ENCODE assay signal across 17 cellular contexts in genomic region chr3:48945856-48946549, GRCh38. TPM values are rescaled to one million over a fixed set of nuclear protein-coding genes. Genes with fewer than 3 reads are reported as not detected.
DNase-seq lines count a peak whose midpoint lies in the region; ATAC-seq and TF ChIP-seq lines count a peak whose summit lies in the region.
"Had no signal": no experiment of that assay in that cellular context is flagged by ENCODE, and none has a peak within 500 bp of the region (broad histone marks: within the 10 kb centered on the region; RNA-seq: fewer than 3 reads in every experiment).

No MANE protein-coding gene starts in this region.

- H3K36me3 Mint-ChIP-seq in immature natural killer cell: no peaks in the 10 kb centered on the region

- BruUV-seq in OCI-LY7 (replicated peaks; lab: Mats Ljungman, UMichigan): TSS peak; percentile 33

- H4K20me1 ChIP-seq in OCI-LY7 (ENCODE audit: insufficient read depth, low read length): 0 out of 2 replicates have a peak, but pooled peaks cover 7% of the 10 kb centered on the region

- DNase-seq in left ventricle myocardium inferior (no peak), Right ventricle myocardium inferior (ENCODE audit: missing footprints) (no peak), OCI-LY7 (ENCODE audit: low spot score) (no peak), immature natural killer cell (no peak), substantia nigra (lab: John Stamatoyannopoulos, UW) (no peak), iPS-NIHi7 (ENCODE audit: extremely low spot score) (no peak), NCI-H1436 treated with DMSO at 0.1 percent for 48 hours (lab: John Stamatoyannopoulos, UW) (no peak), 8988T (no peak)
- DNase-seq: adrenal gland; cerebellar nuclear complex; lower lobe of right lung; naive thymus-derived CD4-positive, alpha-beta T cell; NCI-H1694; NCI-H524; PC-3 had no signal

- H3K27me3 Mint-ChIP-seq in immature natural killer cell (ENCODE audit: low read depth in 3 of 3): peaks cover 0 to 1% (median 0%) of the 10 kb centered on the region in 3 donors
- H3K27me3 Mint-ChIP-seq: naive thymus-derived CD4-positive, alpha-beta T cell had no signal

- H3K79me2 ChIP-seq in OCI-LY7 (ENCODE audit: insufficient read depth, low read depth, low read length): peaks cover 39% of the 10 kb centered on the region; the same call in 1 of the 2 replicates

- no peaks in the 10 kb centered on the region; the same call in 1 of the 2 replicates for H3K9me2 ChIP-seq in OCI-LY7 (ENCODE audit: insufficient read depth, low read length)

- H3K9me3 ChIP-seq in left ventricle myocardium inferior (replicated peaks): no peaks in the 10 kb centered on the region
- no peaks in the 10 kb centered on the region for H3K9me3 ChIP-seq in OCI-LY7 (ENCODE audit: low read length)
- H3K9me3 ChIP-seq: adrenal gland, lower lobe of right lung, suprapubic skin had no signal

- CTCF ChIA-PET in OCI-LY7 (lab: Charles Lee; ENCODE audit: unreplicated experiment): interaction anchor here (0.6 kb wide), 1 partner anchor 229 kb away, joined by 3 read pairs; the partner anchor contains the start of gene IP6K2

- POLR2A ChIA-PET in OCI-LY7 (lab: Charles Lee): no interaction called here

- no peak overlapping the region for H2AFZ ChIP-seq in OCI-LY7 (ENCODE audit: low read length)

- H3K27ac Mint-ChIP-seq in immature natural killer cell: peak overlapping the region; percentile 28 to 80 (median 66)

- TF ChIP-seq CTCF in left ventricle myocardium inferior (IDR thresholded peaks at IDR 0.05; ENCODE audit: borderline replicate concordance) (no peak), OCI-LY7 (conservative IDR thresholded peaks at IDR 0.05; ENCODE audit: low read length) (no peak)

- H3K4me1 Mint-ChIP-seq in immature natural killer cell: peaks cover 19 to 53% of the 10 kb centered on the region in 2 donors

- H3K27me3 ChIP-seq in left ventricle myocardium inferior (ENCODE audit: low read depth): no peaks in the 10 kb centered on the region
- H3K27me3 ChIP-seq: adrenal gland, suprapubic skin had no signal

- ATAC-seq in Right ventricle myocardium inferior: no peak
- ATAC-seq: lower lobe of right lung; naive thymus-derived CD4-positive, alpha-beta T cell; PC-3 had no signal

- H3K36me3 ChIP-seq in left ventricle myocardium inferior: peaks cover 4% of the 10 kb centered on the region
- peaks cover 51% of the 10 kb centered on the region; the same call in 1 of the 2 replicates for H3K36me3 ChIP-seq in OCI-LY7 (ENCODE audit: insufficient read depth, low read length)
- H3K36me3 ChIP-seq: adrenal gland had no signal

- H3K27ac ChIP-seq in left ventricle myocardium inferior (replicated peaks) (peak overlapping the region; percentile 88), OCI-LY7 (ENCODE audit: low read depth, low read length, poor library complexity, severe bottlenecking) (no peak overlapping the region), substantia nigra (ENCODE audit: low read depth, low read length, poor library complexity, severe bottlenecking) (peak overlapping the region; percentile 11)
- H3K27ac ChIP-seq: adrenal gland, HL-60, lower lobe of right lung, suprapubic skin had no signal

- peak overlapping the region in 1 of 5 donors; percentile 3 for H3K4me3 Mint-ChIP-seq in immature natural killer cell
- H3K4me3 Mint-ChIP-seq: naive thymus-derived CD4-positive, alpha-beta T cell had no signal

- H3K4me1 ChIP-seq in left ventricle myocardium inferior: peaks cover 69% of the 10 kb centered on the region
- no peaks in the 10 kb centered on the region for H3K4me1 ChIP-seq in OCI-LY7 (ENCODE audit: insufficient read depth, low read length, poor library complexity, severe bottlenecking)
- H3K4me1 ChIP-seq: lower lobe of right lung had no signal

- H3K4me3 ChIP-seq in left ventricle myocardium inferior (no peak overlapping the region), OCI-LY7 (ENCODE audit: low read depth, low read length, poor library complexity, severe bottlenecking) (no peak overlapping the region)
- H3K4me3 ChIP-seq: adrenal gland, lower lobe of right lung, suprapubic skin had no signal

- H3K9me3 Mint-ChIP-seq in immature natural killer cell: no peaks in the 10 kb centered on the region
- H3K9me3 Mint-ChIP-seq: naive thymus-derived CD4-positive, alpha-beta T cell had no signal

- H3K4me2 ChIP-seq in OCI-LY7 (ENCODE audit: low read length): no peak overlapping the region

- intact Hi-C loops in left ventricle myocardium inferior (cut with micrococcal nuclease) (no loop called here), Right ventricle myocardium inferior (cut with DNase I) (no loop called here), OCI-LY7 (cut with micrococcal nuclease; ENCODE audit: unreplicated experiment) (no loop called here)

RNA-seq across cellular contexts. Expression of gene ARIH2, which starts 27.4 kb away (rescaled TPM):
- 180 TPM for total RNA-seq in left ventricle myocardium inferior
- 149 TPM for total RNA-seq in Right ventricle myocardium inferior
- total RNA-seq in OCI-LY7 (2014; rRNA removed; shearing (Covaris generic)): 121 and 124 TPM in 2 replicates
- 113 and 131 TPM in 2 replicates for total RNA-seq in OCI-LY7 (2022)
- 100 to 1,000 TPM; 171 to 224 (median 177) TPM for polyA plus RNA-seq in immature natural killer cell

RNA-seq across cellular contexts. Expression of gene P4HTM, which starts 44.0 kb away (rescaled TPM):
- 28.9 TPM for total RNA-seq in left ventricle myocardium inferior
- 25.5 TPM for total RNA-seq in Right ventricle myocardium inferior
- total RNA-seq in OCI-LY7 (2014; rRNA removed; shearing (Covaris generic)): 45.3 and 48.4 TPM in 2 replicates
- 36.9 and 47.4 TPM in 2 replicates for total RNA-seq in OCI-LY7 (2022)
- polyA plus RNA-seq in immature natural killer cell: 10 to 100 TPM; 16.8 to 26.8 (median 24.9) TPM

RNA-seq across cellular contexts. Expression of gene SLC25A20, which starts 47.3 kb away (rescaled TPM):
- 94.1 TPM for total RNA-seq in left ventricle myocardium inferior
- total RNA-seq in Right ventricle myocardium inferior: 130 TPM
- 20.9 and 21.3 TPM in 2 replicates for total RNA-seq in OCI-LY7 (2014; rRNA removed; shearing (Covaris generic))
- 19.1 and 20.1 TPM in 2 replicates for total RNA-seq in OCI-LY7 (2022)
- polyA plus RNA-seq in immature natural killer cell: 100 to 1,000 TPM in 2 of 3 donors, 10 to 100 TPM in 1; 100.0 to 254 (median 100) TPM
